Comparison of ENCODE assay signal across 2 cellular contexts in the genomic region with DNA sequence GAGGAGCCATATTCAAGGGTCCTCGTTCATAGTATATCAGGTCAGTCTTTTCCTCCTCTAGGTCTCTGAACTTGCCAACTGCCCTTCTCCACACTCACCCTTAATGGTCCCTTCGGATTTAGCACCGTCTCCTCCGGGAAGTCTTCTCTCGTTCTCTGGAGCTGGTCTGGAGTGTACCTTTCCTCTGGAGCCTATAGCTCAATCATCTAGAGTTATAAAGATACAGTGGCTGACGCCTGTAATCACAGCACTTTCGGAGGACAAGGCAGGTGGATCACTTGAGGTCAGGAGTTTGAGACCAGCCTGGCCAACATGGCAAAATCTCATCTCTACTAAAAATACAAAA.
TF ChIP-seq lines count a peak whose summit lies in the region.

No MANE protein-coding gene starts in this region.

TF ChIP-seq in A549, 52 proteins besides CTCF, POLR2A, EP300 and RAD21:
- no peak for TF ChIP-seq RCOR1 (IDR thresholded peaks at IDR 0.05; ENCODE audit: low read depth, low read length)
- TF ChIP-seq, protein P1, sequence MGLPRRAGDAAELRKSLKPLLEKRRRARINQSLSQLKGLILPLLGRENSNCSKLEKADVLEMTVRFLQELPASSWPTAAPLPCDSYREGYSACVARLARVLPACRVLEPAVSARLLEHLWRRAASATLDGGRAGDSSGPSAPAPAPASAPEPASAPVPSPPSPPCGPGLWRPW (IDR thresholded peaks at IDR 0.05): no peak
- no peak for TF ChIP-seq RARB (CRISPR knock-in tag; IDR thresholded peaks at IDR 0.05)

TF ChIP-seq in K562, 482 proteins besides CTCF, POLR2A, EP300 and RAD21:
- TF ChIP-seq, protein P2, sequence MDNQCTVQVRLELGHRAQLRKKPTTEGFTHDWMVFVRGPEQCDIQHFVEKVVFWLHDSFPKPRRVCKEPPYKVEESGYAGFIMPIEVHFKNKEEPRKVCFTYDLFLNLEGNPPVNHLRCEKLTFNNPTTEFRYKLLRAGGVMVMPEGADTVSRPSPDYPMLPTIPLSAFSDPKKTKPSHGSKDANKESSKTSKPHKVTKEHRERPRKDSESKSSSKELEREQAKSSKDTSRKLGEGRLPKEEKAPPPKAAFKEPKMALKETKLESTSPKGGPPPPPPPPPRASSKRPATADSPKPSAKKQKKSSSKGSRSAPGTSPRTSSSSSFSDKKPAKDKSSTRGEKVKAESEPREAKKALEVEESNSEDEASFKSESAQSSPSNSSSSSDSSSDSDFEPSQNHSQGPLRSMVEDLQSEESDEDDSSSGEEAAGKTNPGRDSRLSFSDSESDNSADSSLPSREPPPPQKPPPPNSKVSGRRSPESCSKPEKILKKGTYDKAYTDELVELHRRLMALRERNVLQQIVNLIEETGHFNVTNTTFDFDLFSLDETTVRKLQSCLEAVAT (IDR thresholded peaks at IDR 0.05): no peak
- TF ChIP-seq DMBX1 (CRISPR knock-in tag; IDR thresholded peaks at IDR 0.05; ENCODE audit: borderline replicate concordance) (0 out of 2 replicates have a peak, but pooled peaks have one; percentile 22), ZNF583 (CRISPR knock-in tag; IDR thresholded peaks at IDR 0.05) (0 out of 2 replicates have a peak, but pooled peaks have one; percentile 36), L3MBTL2 (IDR thresholded peaks at IDR 0.05) (peak; percentile 25; the same call in 1 of the 2 replicates), SMARCA4 (IDR thresholded peaks at IDR 0.05) (no peak)
TF ChIP-seq in K562: peak in this region for 3.
